9 cellular contexts compared by ENCODE assay signal in the genomic region with DNA sequence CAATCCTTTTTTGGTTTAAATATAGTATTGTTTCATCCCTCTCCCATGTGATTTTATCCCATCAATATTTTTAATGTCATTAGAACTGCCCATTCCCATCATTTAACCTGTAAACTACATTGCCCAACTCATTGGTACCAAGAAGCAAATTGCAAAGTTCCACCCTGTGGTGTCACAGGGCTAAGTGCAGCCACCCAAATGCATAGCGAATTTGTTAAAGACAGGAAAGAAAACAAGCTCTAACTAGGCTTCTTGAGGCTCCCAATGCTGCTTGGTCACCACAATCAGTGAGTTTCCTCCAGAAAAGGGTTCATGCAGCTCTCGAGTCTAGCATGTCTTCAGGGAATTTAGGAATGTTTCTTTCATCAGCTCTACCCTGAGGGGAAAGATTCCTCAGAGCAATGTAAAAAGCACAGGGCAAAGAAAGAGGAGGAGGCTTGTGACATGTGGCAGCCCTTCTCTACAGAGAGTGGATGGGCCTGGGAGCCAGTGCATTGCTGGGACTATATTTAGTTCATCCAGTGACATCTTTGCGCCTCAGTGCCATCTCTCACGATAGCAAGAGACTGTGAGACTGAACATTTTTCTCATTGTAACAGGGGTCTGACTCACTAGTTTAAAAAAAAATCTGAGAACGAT. TPM values are rescaled to one million over a fixed set of nuclear protein-coding genes. Genes with fewer than 3 reads are reported as not detected.
A peak's percentile ranks its signal among the peaks of the same experiment; 100 is the strongest.
DNase-seq lines count a peak whose midpoint lies in the region; ATAC-seq, FAIRE-seq and TF ChIP-seq lines count a peak whose summit lies in the region.
"Had no signal": no experiment of that assay in that cellular context is flagged by ENCODE, and none has a peak within 500 bp of the region (broad histone marks: within the 10 kb centered on the region; RNA-seq: fewer than 3 reads in every experiment).

No MANE protein-coding gene starts in this region.

- peak overlapping the region; percentile 72 to 81 for H3K27ac ChIP-seq in coronary artery

- ATAC-seq in GM18907 (IDR thresholded peaks at IDR 0.05; ENCODE audit: unreplicated experiment) (peak; percentile 39), HG03175 (IDR thresholded peaks at IDR 0.05; ENCODE audit: unreplicated experiment) (peak; percentile 49), HG03196 (IDR thresholded peaks at IDR 0.05; ENCODE audit: unreplicated experiment) (no peak)
- ATAC-seq: K562 had no signal

- no peak overlapping the region for H3K4me3 Mint-ChIP-seq in glutamatergic neuron (ENCODE audit: unreplicated experiment)

- FAIRE-seq in RCC 7860 (lab: Jason Lieb, UNC), result no peak
- FAIRE-seq: K562 had no signal

- no peak overlapping the region for H3K27ac Mint-ChIP-seq in glutamatergic neuron (ENCODE audit: unreplicated experiment)

- H3K36me3 Mint-ChIP-seq in glutamatergic neuron (ENCODE audit: unreplicated experiment), result no peaks in the 10 kb centered on the region

- peaks cover 5% of the 10 kb centered on the region for H3K4me1 Mint-ChIP-seq in glutamatergic neuron (ENCODE audit: low read depth, unreplicated experiment)

- H3K4me3 ChIP-seq in coronary artery, result peak overlapping the region; percentile 16
- H3K4me3 ChIP-seq in skeletal muscle cell (ENCODE audit: low read depth, low read length), result no peak overlapping the region
- H3K4me3 ChIP-seq: K562 had no signal

- no peaks in the 10 kb centered on the region for H3K27me3 Mint-ChIP-seq in glutamatergic neuron (ENCODE audit: unreplicated experiment)

- DNase-seq in coronary artery (ENCODE audit: low spot score), result peak; percentile 86
- DNase-seq in skeletal muscle cell (ENCODE audit: low read depth), result peak; percentile 72
- no peak for DNase-seq in midbrain (lab: John Stamatoyannopoulos, UW)
- DNase-seq in glutamatergic neuron, result no peak
- DNase-seq in RCC 7860 (ENCODE audit: low spot score), result no peak

- TF ChIP-seq CTCF in coronary artery (IDR thresholded peaks at IDR 0.05) (no peak), glutamatergic neuron (IDR thresholded peaks at IDR 0.05; ENCODE audit: partially characterized antibody, unreplicated experiment) (no peak)

- H3K9me3 Mint-ChIP-seq in glutamatergic neuron (ENCODE audit: unreplicated experiment), result no peaks in the 10 kb centered on the region

RNA-seq across cellular contexts. Expression of a gene that starts 58.1 kb away (rescaled TPM):
- 0.78 TPM for total RNA-seq in glutamatergic neuron (ENCODE audit: unreplicated experiment)

Comparison
In these comparisons a context has a peak if more than half of its experiments do, and no peak if none do; other contexts are left out.
1. DNase-seq: peak in coronary artery (single experiment) and skeletal muscle cell (single experiment); none in midbrain (single experiment), glutamatergic neuron (single experiment) and RCC 7860 (single experiment).